13 cellular contexts compared by ENCODE assay signal in genomic region chr15:78751602-78751979, GRCh38. TPM values are rescaled to one million over a fixed set of nuclear protein-coding genes. Genes with fewer than 3 reads are reported as not detected.
DNase-seq lines count a peak whose midpoint lies in the region; ATAC-seq and TF ChIP-seq lines count a peak whose summit lies in the region.
"Had no signal": no experiment of that assay in that cellular context is flagged by ENCODE, and none has a peak within 500 bp of the region (broad histone marks: within the 10 kb centered on the region; RNA-seq: fewer than 3 reads in every experiment).

No MANE protein-coding gene starts in this region.

- H3K9ac ChIP-seq in KMS-11: no peak overlapping the region
- H3K9ac ChIP-seq in GM23248: no peak overlapping the region

- TF ChIP-seq POLR2A in Peyer's patch (IDR thresholded peaks at IDR 0.05) (no peak), spleen (IDR thresholded peaks at IDR 0.05) (no peak)

- in situ Hi-C loops in GM23248 (cut with MboI): no loop called here

- H3K27ac ChIP-seq in KMS-11 (no peak overlapping the region), Peyer's patch (no peak overlapping the region), spleen (peak overlapping the region in 1 of 8 donors; percentile 75), GM23248 (no peak overlapping the region)
- H3K27ac ChIP-seq: SJSA1 had no signal

- H3K27me3 ChIP-seq in KMS-11 (ENCODE audit: insufficient read depth, low read depth): no peaks in the 10 kb centered on the region
- H3K27me3 ChIP-seq in Peyer's patch: no peaks in the 10 kb centered on the region
- H3K27me3 ChIP-seq in spleen (replicated peaks in 1 of 7): no peaks in the 10 kb centered on the region
- no peaks in the 10 kb centered on the region for H3K27me3 ChIP-seq in GM23248 (replicated peaks; ENCODE audit: insufficient read depth)
- H3K27me3 ChIP-seq: SJSA1 had no signal

- intact Hi-C loops in spleen (cut with DNase I; ENCODE audit: low total_unique reads): no loop called here

- TF ChIP-seq CTCF in KMS-11 (conservative IDR thresholded peaks at IDR 0.05; ENCODE audit: low read depth, low read length) (no peak), Peyer's patch (IDR thresholded peaks at IDR 0.05) (no peak), spleen (IDR thresholded peaks at IDR 0.05 in 8 of 11, conservative IDR thresholded peaks at IDR 0.05 in 3 of 11) (no peak)

- no peaks in the 10 kb centered on the region for H4K20me1 ChIP-seq in KMS-11 (ENCODE audit: insufficient read depth)
- H4K20me1 ChIP-seq in GM23248 (ENCODE audit: insufficient read depth): no peaks in the 10 kb centered on the region

- peak in 2 of 3 donors; percentile 32 to 36 for DNase-seq in Peyer's patch
- peak; percentile 83 for DNase-seq in mesenteric fat pad (ENCODE audit: low spot score)
- peak; percentile 66 for DNase-seq in spleen
- no peak for DNase-seq in stimulated activated effector memory CD8-positive, alpha-beta T cell treated with anti-CD3 and anti-CD28 coated beads, Interleukin-12 subunit alpha, Interleukin-12 subunit beta, amount 100 ng/mL, for 72 hours (ENCODE audit: low spot score in 2 of 2)
- no peak for DNase-seq in GM23248
- DNase-seq: DMS79 treated with DMSO at 0.1 percent for 48 hours had no signal

- peaks cover 6% of the 10 kb centered on the region for H3K4me1 Mint-ChIP-seq in stimulated activated effector memory CD8-positive, alpha-beta T cell treated with anti-CD3 and anti-CD28 coated beads, Interleukin-12 subunit alpha, Interleukin-12 subunit beta, amount 100 ng/mL, for 72 hours

- H3K4me1 ChIP-seq in KMS-11 (ENCODE audit: low read depth, poor library complexity, severe bottlenecking) (peaks cover 3% of the 10 kb centered on the region), Peyer's patch (no peaks in the 10 kb centered on the region), spleen (peaks cover 0 to 23% (median 9%) of the 10 kb centered on the region in 6 donors), GM23248 (ENCODE audit: insufficient read depth) (peaks cover 14% of the 10 kb centered on the region; the same call in 1 of the 2 replicates)

- H2AFZ ChIP-seq in KMS-11 (ENCODE audit: low read depth) (peak overlapping the region; percentile 59; the same call in 1 of the 2 replicates), GM23248 (no peak overlapping the region)

- 74 to 87% (median 76%) methylated on average over 8 to 13 of the region's 13 CpGs for WGBS in spleen, 5 donors
- WGBS in GM23248 (ENCODE audit: low coverage in 1 of 2, low lambda C conversion rate in 2 of 2, missing lambda C conversion rate in 2 of 2), 2 experiments: 42 to 60% methylated on average over 9 to 13 of the region's 13 CpGs

- H3K36me3 ChIP-seq in KMS-11 (ENCODE audit: insufficient read depth) (no peaks in the 10 kb centered on the region), Peyer's patch (no peaks in the 10 kb centered on the region), spleen (no peaks in the 10 kb centered on the region), GM23248 (ENCODE audit: low read depth) (no peaks in the 10 kb centered on the region)
- H3K36me3 ChIP-seq: SJSA1 had no signal

- H3K27ac Mint-ChIP-seq in stimulated activated effector memory CD8-positive, alpha-beta T cell treated with anti-CD3 and anti-CD28 coated beads, Interleukin-12 subunit alpha, Interleukin-12 subunit beta, amount 100 ng/mL, for 72 hours: no peak overlapping the region
- H3K27ac Mint-ChIP-seq: IgD-negative memory B cell had no signal

- no peak for ATAC-seq in stimulated activated effector memory CD8-positive, alpha-beta T cell treated with anti-CD3 and anti-CD28 coated beads, Interleukin-12 subunit alpha, Interleukin-12 subunit beta, amount 100 ng/mL, for 72 hours
- ATAC-seq in GM21717 (IDR thresholded peaks at IDR 0.05; ENCODE audit: unreplicated experiment): no peak

- no peaks in the 10 kb centered on the region for H3K36me3 Mint-ChIP-seq in stimulated activated effector memory CD8-positive, alpha-beta T cell treated with anti-CD3 and anti-CD28 coated beads, Interleukin-12 subunit alpha, Interleukin-12 subunit beta, amount 100 ng/mL, for 72 hours
- H3K36me3 Mint-ChIP-seq: CD4-positive, alpha-beta memory T cell had no signal

- H3K4me3 Mint-ChIP-seq in stimulated activated effector memory CD8-positive, alpha-beta T cell treated with anti-CD3 and anti-CD28 coated beads, Interleukin-12 subunit alpha, Interleukin-12 subunit beta, amount 100 ng/mL, for 72 hours: no peak overlapping the region

- H3K9me3 ChIP-seq in Peyer's patch (no peaks in the 10 kb centered on the region), spleen (no peaks in the 10 kb centered on the region), GM23248 (ENCODE audit: low read depth) (no peaks in the 10 kb centered on the region)
- H3K9me3 ChIP-seq: Caco-2, SJSA1 had no signal

- H3K79me2 ChIP-seq in KMS-11 (ENCODE audit: insufficient read depth, low read depth): no peaks in the 10 kb centered on the region
- no peaks in the 10 kb centered on the region for H3K79me2 ChIP-seq in GM23248 (ENCODE audit: insufficient read depth)

- H3K9me2 ChIP-seq in GM23248 (ENCODE audit: insufficient read depth): no peaks in the 10 kb centered on the region

- H3K4me3 ChIP-seq in KMS-11 (IDR thresholded peaks at IDR 0.05; ENCODE audit: insufficient read depth, low read depth, low read length) (no peak overlapping the region), Peyer's patch (no peak overlapping the region), spleen (no peak overlapping the region), GM23248 (no peak overlapping the region)
- H3K4me3 ChIP-seq: GM12878, SJSA1 had no signal

- H3K9me3 Mint-ChIP-seq in stimulated activated effector memory CD8-positive, alpha-beta T cell treated with anti-CD3 and anti-CD28 coated beads, Interleukin-12 subunit alpha, Interleukin-12 subunit beta, amount 100 ng/mL, for 72 hours: no peaks in the 10 kb centered on the region
- H3K9me3 Mint-ChIP-seq: CD4-positive, alpha-beta memory T cell; IgD-negative memory B cell had no signal

- no peaks in the 10 kb centered on the region; the same call in 1 of the 2 replicates for H3F3A ChIP-seq in GM23248 (ENCODE audit: insufficient read depth)

- no peak overlapping the region for H3K4me2 ChIP-seq in KMS-11
- H3K4me2 ChIP-seq in GM23248 (ENCODE audit: unreplicated experiment): no peak overlapping the region

RNA-seq across cellular contexts. Expression of gene ADAMTS7, which starts 59.7 kb away (rescaled TPM):
- total RNA-seq in Peyer's patch: 10 to 100 TPM in 1 of 4 donors, 1 to 10 TPM in 2, under 1 TPM in 1; 0.18 to 24.8 (median 2.0) TPM
- 13.2 TPM for total RNA-seq in mesenteric fat pad
- total RNA-seq in spleen: 10 to 100 TPM in 1 of 7 donors, 1 to 10 TPM in 6; 3.4 to 15.0 (median 8.3) TPM
- 1 to 10 TPM in 2 of 3 donors, under 1 TPM in 1; 0.47 to 8.4 (median 2.2) TPM for polyA plus RNA-seq in spleen
- total RNA-seq in GM23248 (2014; rRNA removed; shearing (Covaris generic)): 2.4 and 4.8 TPM in 2 replicates
- polyA plus RNA-seq in GM23248 (2016; fragmentation: Nextera tagmentation; extraction: Ambion mirVana): 0.70 and 0.89 TPM in 2 replicates
- total RNA-seq: CD4-positive, alpha-beta memory T cell had no signal
- polyA plus RNA-seq: CD4-positive, alpha-beta memory T cell had no signal

Comparison
In these comparisons a context has a peak if more than half of its experiments do, and no peak if none do; other contexts are left out.
1. DNase-seq: peak in Peyer's patch (2 of 3), mesenteric fat pad (single experiment) and spleen (single experiment); none in stimulated activated effector memory CD8-positive, alpha-beta T cell treated with anti-CD3 and anti-CD28 coated beads, Interleukin-12 subunit alpha, Interleukin-12 subunit beta, amount 100 ng/mL, for 72 hours (0 of 2) and GM23248 (single experiment).